Comparison of ENCODE assay signal across 18 cellular contexts in the genomic region with DNA sequence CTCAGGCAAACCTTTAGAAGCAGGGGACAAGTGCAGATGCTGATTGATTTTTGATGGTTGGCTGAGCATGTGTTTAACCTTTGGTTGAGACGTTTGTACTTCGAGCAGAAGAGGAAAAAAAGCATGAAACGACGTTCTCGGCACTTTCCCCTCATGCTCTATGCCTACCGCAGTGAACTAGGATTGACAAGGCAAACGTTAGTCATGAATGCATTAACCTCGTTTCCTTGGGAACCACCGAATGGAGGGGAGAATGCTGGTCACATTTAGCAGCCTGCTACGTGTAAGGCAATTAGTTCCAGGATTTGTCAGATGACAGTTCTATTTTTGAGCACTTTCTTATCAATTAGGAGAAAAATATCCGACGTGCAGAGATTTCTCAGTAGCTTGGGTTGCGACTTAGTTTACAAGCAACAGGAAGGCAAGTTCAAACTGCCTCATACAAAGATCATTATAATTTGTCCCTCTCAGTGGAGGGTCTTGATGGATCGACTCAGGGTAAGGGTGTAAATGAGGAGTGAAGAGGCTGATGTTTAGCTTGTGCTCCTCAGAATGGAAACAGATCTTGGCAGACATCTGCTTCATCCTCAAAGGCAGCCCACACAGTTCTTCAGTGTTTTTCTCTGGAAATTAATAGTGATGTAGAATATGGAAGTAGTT. TPM values are rescaled to one million over a fixed set of nuclear protein-coding genes. Genes with fewer than 3 reads are reported as not detected.
DNase-seq lines count a peak whose midpoint lies in the region; ATAC-seq and TF ChIP-seq lines count a peak whose summit lies in the region.
"Had no signal": no experiment of that assay in that cellular context is flagged by ENCODE, and none has a peak within 500 bp of the region (broad histone marks: within the 10 kb centered on the region; RNA-seq: fewer than 3 reads in every experiment).

No MANE protein-coding gene starts in this region.

- H3K36me3 Mint-ChIP-seq in activated CD4-positive, alpha-beta T cell treated with anti-CD3 and anti-CD28 coated beads, Interleukin-2, amount 10 ng/mL, durations not matched to agents 24 days and 14 days (ENCODE audit: low read depth) = no peaks in the 10 kb centered on the region
- H3K36me3 Mint-ChIP-seq in endodermal cell (ENCODE audit: low read depth) (no peaks in the 10 kb centered on the region), neural crest cell (ENCODE audit: low read depth) (no peaks in the 10 kb centered on the region), type B pancreatic cell (no peaks in the 10 kb centered on the region)

- H3K9me3 ChIP-seq in endodermal cell (ENCODE audit: control insufficient read depth, low read length) = peaks cover 14% of the 10 kb centered on the region
- H3K9me3 ChIP-seq: MG63 had no signal

- DNase-seq in activated CD4-positive, alpha-beta T cell treated with anti-CD3 and anti-CD28 coated beads, Interleukin-2, amount 10 ng/mL, durations not matched to agents 24 days and 14 days = peak; percentile 25
- no peak for DNase-seq in activated CD4-positive, alpha-beta T cell treated with anti-CD3 and anti-CD28 coated beads, Interleukin-2, amount 50 U/mL, for 48 hours
- DNase-seq in endodermal cell = peak; percentile 47
- DNase-seq in neural crest cell (ENCODE audit: low read depth, low spot score) = peak; percentile 18
- no peak for DNase-seq in type B pancreatic cell (ENCODE audit: extremely low spot score, unreplicated experiment)
- DNase-seq in activated CD8-positive, alpha-beta memory T cell treated with anti-CD3 and anti-CD28 coated beads, Interleukin-2, amount 50 U/mL, for 48 hours = no peak
- no peak for DNase-seq in NCI-H1048 (lab: John Stamatoyannopoulos, UW)
- DNase-seq: GOT3, MG63, NCI-H187, NCI-H2171 treated with DMSO at 0.1 percent for 48 hours had no signal

- 54 to 70% methylated on average over 10 to 14 of the region's 14 CpGs for WGBS in endodermal cell (ENCODE audit: insufficient coverage in 1 of 2, insufficient read length in 1 of 2), 2 experiments

- peak overlapping the region; percentile 32 for H3K27ac ChIP-seq in endodermal cell (ENCODE audit: low read depth, low read length)
- H3K27ac ChIP-seq: C4-2B, KMS-11 had no signal

- H3K9ac ChIP-seq in endodermal cell (ENCODE audit: extremely low read depth, low read length, poor library complexity, severe bottlenecking) = no peak overlapping the region
- H3K9ac ChIP-seq: KMS-11 had no signal

- H3K4me3 ChIP-seq in endodermal cell (ENCODE audit: low read length) = no peak overlapping the region
- H3K4me3 ChIP-seq: MG63 had no signal

- TF ChIP-seq CTCF in endodermal cell (conservative IDR thresholded peaks at IDR 0.05) (no peak), neural crest cell (conservative IDR thresholded peaks at IDR 0.05) (no peak), type B pancreatic cell (conservative IDR thresholded peaks at IDR 0.05) (no peak)

- peaks cover 7% of the 10 kb centered on the region for H3K9me3 Mint-ChIP-seq in activated CD4-positive, alpha-beta T cell treated with anti-CD3 and anti-CD28 coated beads, Interleukin-2, amount 10 ng/mL, durations not matched to agents 24 days and 14 days
- H3K9me3 Mint-ChIP-seq in endodermal cell (peaks cover 33% of the 10 kb centered on the region), neural crest cell (peaks cover 14% of the 10 kb centered on the region), type B pancreatic cell (peaks cover 5% of the 10 kb centered on the region)

- peaks cover 11% of the 10 kb centered on the region for H3K27me3 Mint-ChIP-seq in activated CD4-positive, alpha-beta T cell treated with anti-CD3 and anti-CD28 coated beads, Interleukin-2, amount 10 ng/mL, durations not matched to agents 24 days and 14 days
- no peaks in the 10 kb centered on the region for H3K27me3 Mint-ChIP-seq in endodermal cell (ENCODE audit: insufficient read depth)
- peaks cover 43% of the 10 kb centered on the region for H3K27me3 Mint-ChIP-seq in neural crest cell (ENCODE audit: low read depth)
- H3K27me3 Mint-ChIP-seq in type B pancreatic cell = peaks cover 10% of the 10 kb centered on the region

- no peaks in the 10 kb centered on the region for H3K4me1 Mint-ChIP-seq in activated CD4-positive, alpha-beta T cell treated with anti-CD3 and anti-CD28 coated beads, Interleukin-2, amount 10 ng/mL, durations not matched to agents 24 days and 14 days
- H3K4me1 Mint-ChIP-seq in endodermal cell (peaks cover 14% of the 10 kb centered on the region), neural crest cell (peaks cover 10% of the 10 kb centered on the region), type B pancreatic cell (ENCODE audit: unreplicated experiment) (peaks cover 8% of the 10 kb centered on the region)

- no peaks in the 10 kb centered on the region for H3K27me3 ChIP-seq in endodermal cell (ENCODE audit: control insufficient read depth, insufficient read depth, low read length, poor library complexity, severe bottlenecking)

- intact Hi-C loops in activated CD4-positive, alpha-beta T cell treated with anti-CD3 and anti-CD28 coated beads, Interleukin-2, amount 10 ng/mL, durations not matched to agents 24 days and 14 days (cut with micrococcal nuclease) = no loop called here

- no peaks in the 10 kb centered on the region for H3K36me3 ChIP-seq in endodermal cell (ENCODE audit: control insufficient read depth, insufficient read depth, low read length)
- H3K36me3 ChIP-seq: MG63 had no signal

- H3K4me1 ChIP-seq in endodermal cell (ENCODE audit: control insufficient read depth, insufficient read depth, low read length) = no peaks in the 10 kb centered on the region

- no peak overlapping the region for H3K27ac Mint-ChIP-seq in activated CD4-positive, alpha-beta T cell treated with anti-CD3 and anti-CD28 coated beads, Interleukin-2, amount 10 ng/mL, durations not matched to agents 24 days and 14 days
- H3K27ac Mint-ChIP-seq in endodermal cell (no peak overlapping the region), neural crest cell (ENCODE audit: unreplicated experiment) (peak overlapping the region; percentile 46), type B pancreatic cell (no peak overlapping the region)

- no peak for ATAC-seq in GM18498 (IDR thresholded peaks at IDR 0.05; ENCODE audit: unreplicated experiment)
- ATAC-seq: Panc1, Right ventricle myocardium inferior had no signal

- H3K4me3 Mint-ChIP-seq in activated CD4-positive, alpha-beta T cell treated with anti-CD3 and anti-CD28 coated beads, Interleukin-2, amount 10 ng/mL, durations not matched to agents 24 days and 14 days = no peak overlapping the region
- H3K4me3 Mint-ChIP-seq in endodermal cell (no peak overlapping the region), neural crest cell (peak overlapping the region; percentile 38), type B pancreatic cell (peak overlapping the region; percentile 8)

RNA-seq across cellular contexts. Expression of a gene that starts 47.4 kb away (rescaled TPM):
- not detected in 2 replicates for total RNA-seq in activated CD4-positive, alpha-beta T cell treated with anti-CD3 and anti-CD28 coated beads, Interleukin-2, amount 10 ng/mL, durations not matched to agents 24 days and 14 days
- total RNA-seq in endodermal cell (not detected), neural crest cell (0.30 TPM in 1 of 2 replicates, not detected in the other), type B pancreatic cell (ENCODE audit: low replicate concordance) (not detected in 2 replicates)
- polyA plus RNA-seq in endodermal cell (2013, experiment 1 of 2) = 0.28 TPM
- polyA plus RNA-seq in endodermal cell (2013, experiment 2 of 2) = not detected
- total RNA-seq: A673, NCI-H460, Right ventricle myocardium inferior had no signal

Comparison
In these comparisons a context has a peak if more than half of its experiments do, and no peak if none do; other contexts are left out.
1. DNase-seq: peak in activated CD4-positive, alpha-beta T cell treated with anti-CD3 and anti-CD28 coated beads, Interleukin-2, amount 10 ng/mL, durations not matched to agents 24 days and 14 days (single experiment), endodermal cell (single experiment) and neural crest cell (single experiment); none in activated CD4-positive, alpha-beta T cell treated with anti-CD3 and anti-CD28 coated beads, Interleukin-2, amount 50 U/mL, for 48 hours (0 of 2), type B pancreatic cell (single experiment), activated CD8-positive, alpha-beta memory T cell treated with anti-CD3 and anti-CD28 coated beads, Interleukin-2, amount 50 U/mL, for 48 hours (single experiment) and NCI-H1048 (single experiment).
2. H3K4me3 Mint-ChIP-seq: peak in neural crest cell (single experiment) and type B pancreatic cell (single experiment); none in activated CD4-positive, alpha-beta T cell treated with anti-CD3 and anti-CD28 coated beads, Interleukin-2, amount 10 ng/mL, durations not matched to agents 24 days and 14 days (single experiment) and endodermal cell (single experiment).